Comparison of ENCODE assay signal across 8 cellular contexts in genomic region chr16:13453938-13454553, GRCh38.
DNase-seq lines count a peak whose midpoint lies in the region; ATAC-seq and TF ChIP-seq lines count a peak whose summit lies in the region.

No MANE protein-coding gene starts in this region.

- TF ChIP-seq CTCF in Panc1 (IDR thresholded peaks at IDR 0.05) (peak; percentile 70), esophagus muscularis mucosa (IDR thresholded peaks at IDR 0.05) (peak in 2 of 3 experiments; percentile 35 to 39), smooth muscle cell (IDR thresholded peaks at IDR 0.05; ENCODE audit: borderline replicate concordance, insufficient read depth, poor library complexity, severe bottlenecking) (peak; percentile 81)

- H3K4me1 ChIP-seq in Panc1 (ENCODE audit: control insufficient read depth, insufficient read depth, low read length) (no peaks in the 10 kb centered on the region), esophagus muscularis mucosa (peaks cover 0 to 9% (median 0%) of the 10 kb centered on the region in 4 donors), smooth muscle cell (ENCODE audit: low read depth) (no peaks in the 10 kb centered on the region)

- no peak overlapping the region for H3K4me3 Mint-ChIP-seq in activated T-helper 2 cell treated with anti-CD3 and anti-CD28 coated beads, Interferon-gamma antibody, Interleukin-2, Interleukin-4, amounts not matched to agents 10 μg/mL and 5 μg/mL and 100 μg/mL, durations not matched to agents 14 hours and 24 hours and 36 hours (ENCODE audit: low read depth)

- BruUV-seq in Panc1 (replicated peaks; lab: Mats Ljungman, UMichigan), result no TSS peak

- TF ChIP-seq POLR2A in esophagus muscularis mucosa (IDR thresholded peaks at IDR 0.05; ENCODE audit: low read depth), result no peak

- H3F3A ChIP-seq in smooth muscle cell (ENCODE audit: low read depth), result no peaks in the 10 kb centered on the region

- H3K36me3 ChIP-seq in Panc1 (ENCODE audit: control insufficient read depth, insufficient read depth, low read length) (no peaks in the 10 kb centered on the region), esophagus muscularis mucosa (no peaks in the 10 kb centered on the region), smooth muscle cell (ENCODE audit: low read depth) (no peaks in the 10 kb centered on the region)

- no peak overlapping the region for H3K4me2 ChIP-seq in smooth muscle cell

- no peaks in the 10 kb centered on the region for H4K20me1 ChIP-seq in smooth muscle cell (ENCODE audit: low read depth)

- H3K79me2 ChIP-seq in smooth muscle cell (ENCODE audit: low read depth), result no peaks in the 10 kb centered on the region

- no peak overlapping the region for H2AFZ ChIP-seq in smooth muscle cell (ENCODE audit: low read depth)

- POLR2A ChIA-PET in Panc1 (lab: Charles Lee), result no interaction called here

- DNase-seq in CMK (ENCODE audit: low read depth) (peak; percentile 18), H4 (ENCODE audit: low spot score) (peak; percentile 10), Panc1 (ENCODE audit: low read depth, low spot score) (no peak), esophagus muscularis mucosa (ENCODE audit: extremely low spot score) (no peak), smooth muscle cell (lab: John Stamatoyannopoulos, UW; ENCODE audit: unreplicated experiment) (no peak)
- DNase-seq in activated T-helper 2 cell treated with anti-CD3 and anti-CD28 coated beads, Interferon-gamma antibody, Interleukin-2, Interleukin-4, amounts not matched to agents 10 μg/mL and 5 μg/mL and 100 μg/mL, durations not matched to agents 14 hours and 24 hours and 36 hours (ENCODE audit: low spot score), result no peak

- H3K27me3 Mint-ChIP-seq in activated T-helper 2 cell treated with anti-CD3 and anti-CD28 coated beads, Interferon-gamma antibody, Interleukin-2, Interleukin-4, amounts not matched to agents 10 μg/mL and 5 μg/mL and 100 μg/mL, durations not matched to agents 14 hours and 24 hours and 36 hours (ENCODE audit: low read depth), result no peaks in the 10 kb centered on the region

- intact Hi-C loops in Panc1 (cut with micrococcal nuclease; ENCODE audit: unreplicated experiment), result no loop called here
- intact Hi-C loops in esophagus muscularis mucosa (cut with DNase I), result no loop called here
- intact Hi-C loops in activated T-helper 2 cell treated with anti-CD3 and anti-CD28 coated beads, Interferon-gamma antibody, Interleukin-2, Interleukin-4, amounts not matched to agents 10 μg/mL and 5 μg/mL and 100 μg/mL, durations not matched to agents 14 hours and 24 hours and 36 hours (cut with micrococcal nuclease), result loop anchor here (10.0 kb wide), 1 partner anchor 1359 kb away; no protein-coding TSS in a partner anchor

- H3K4me1 Mint-ChIP-seq in activated T-helper 2 cell treated with anti-CD3 and anti-CD28 coated beads, Interferon-gamma antibody, Interleukin-2, Interleukin-4, amounts not matched to agents 10 μg/mL and 5 μg/mL and 100 μg/mL, durations not matched to agents 14 hours and 24 hours and 36 hours (ENCODE audit: low read depth), result no peaks in the 10 kb centered on the region

- no peaks in the 10 kb centered on the region for H3K9me3 Mint-ChIP-seq in activated T-helper 2 cell treated with anti-CD3 and anti-CD28 coated beads, Interferon-gamma antibody, Interleukin-2, Interleukin-4, amounts not matched to agents 10 μg/mL and 5 μg/mL and 100 μg/mL, durations not matched to agents 14 hours and 24 hours and 36 hours

- H3K4me3 ChIP-seq in Panc1 (ENCODE audit: low read depth in 2 of 2, low read length in 2 of 2) (no peak overlapping the region), esophagus muscularis mucosa (no peak overlapping the region), smooth muscle cell (no peak overlapping the region)

- in situ Hi-C loops in Panc1 (cut with HindIII; ENCODE audit: low pct_unique_long_range_greater_than_20kb, low sequenced_read_pairs), result no loop called here

- H3K9me3 ChIP-seq in Panc1 (ENCODE audit: control insufficient read depth, insufficient read depth, low read depth, low read length) (no peaks in the 10 kb centered on the region), esophagus muscularis mucosa (no peaks in the 10 kb centered on the region), smooth muscle cell (replicated peaks; ENCODE audit: low read depth) (no peaks in the 10 kb centered on the region)

- WGBS in esophagus muscularis mucosa, result 69% methylated on average over 10 of the region's 10 CpGs
- 60% methylated on average over 10 of the region's 10 CpGs for WGBS in smooth muscle cell (ENCODE audit: low lambda C conversion rate)

- H3K36me3 Mint-ChIP-seq in activated T-helper 2 cell treated with anti-CD3 and anti-CD28 coated beads, Interferon-gamma antibody, Interleukin-2, Interleukin-4, amounts not matched to agents 10 μg/mL and 5 μg/mL and 100 μg/mL, durations not matched to agents 14 hours and 24 hours and 36 hours (ENCODE audit: low read depth), result no peaks in the 10 kb centered on the region

- no peak for TF ChIP-seq EP300 in esophagus muscularis mucosa (IDR thresholded peaks at IDR 0.05)

- CTCF ChIA-PET in Panc1 (lab: Charles Lee), result no interaction called here

- no peak overlapping the region for H3K27ac ChIP-seq in Panc1 (ENCODE audit: low read length)
- no peak overlapping the region for H3K27ac ChIP-seq in esophagus muscularis mucosa (replicated peaks in 1 of 4)
- no peak overlapping the region for H3K27ac ChIP-seq in smooth muscle cell (ENCODE audit: low read depth)

- H3K9ac ChIP-seq in smooth muscle cell (ENCODE audit: low read depth), result no peak overlapping the region

- H3K27ac Mint-ChIP-seq in activated T-helper 2 cell treated with anti-CD3 and anti-CD28 coated beads, Interferon-gamma antibody, Interleukin-2, Interleukin-4, amounts not matched to agents 10 μg/mL and 5 μg/mL and 100 μg/mL, durations not matched to agents 14 hours and 24 hours and 36 hours, result no peak overlapping the region

- H3K27me3 ChIP-seq in Panc1 (ENCODE audit: control insufficient read depth, insufficient read depth, low read length), result peaks cover 5% of the 10 kb centered on the region; the same call in 1 of the 2 replicates
- H3K27me3 ChIP-seq in esophagus muscularis mucosa, result no peaks in the 10 kb centered on the region
- H3K27me3 ChIP-seq in smooth muscle cell (ENCODE audit: low read depth), result no peaks in the 10 kb centered on the region

- ATAC-seq in Panc1, result no peak
- ATAC-seq in HG03039 (IDR thresholded peaks at IDR 0.05; ENCODE audit: unreplicated experiment), result no peak
- no peak for ATAC-seq in HG02884 (IDR thresholded peaks at IDR 0.05; ENCODE audit: unreplicated experiment)

Comparison
In these comparisons a context has a peak if more than half of its experiments do, and no peak if none do; other contexts are left out.
1. DNase-seq: peak in CMK (single experiment) and H4 (single experiment); none in Panc1 (single experiment), esophagus muscularis mucosa (single experiment), smooth muscle cell (single experiment) and activated T-helper 2 cell treated with anti-CD3 and anti-CD28 coated beads, Interferon-gamma antibody, Interleukin-2, Interleukin-4, amounts not matched to agents 10 μg/mL and 5 μg/mL and 100 μg/mL, durations not matched to agents 14 hours and 24 hours and 36 hours (single experiment).
2. Peak in every context shown above with its lines, with median percentiles within 50 percentile points of each other: CTCF ChIP-seq.